In genomic region chr3:107795514-107796094, GRCh38 we compare ENCODE assay signal across 23 cellular contexts.
DNase-seq lines count a peak whose midpoint lies in the region; ATAC-seq and TF ChIP-seq lines count a peak whose summit lies in the region.
"Had no signal": no experiment of that assay in that cellular context is flagged by ENCODE, and none has a peak within 500 bp of the region (broad histone marks: within the 10 kb centered on the region; RNA-seq: fewer than 3 reads in every experiment).

No MANE protein-coding gene starts in this region.

- TF ChIP-seq POLR2A in erythroblast (IDR thresholded peaks at IDR 0.05; ENCODE audit: low read length): no peak

- DNase-seq in ELF-1 (ENCODE audit: low read depth, low spot score) (peak; percentile 30), LHCN-M2 (ENCODE audit: low read depth) (peak; percentile 15), fibroblast of the aortic adventitia (ENCODE audit: low read depth) (peak; percentile 25), osteocyte (ENCODE audit: extremely low spot score, unreplicated experiment) (no peak), kidney tubule cell (ENCODE audit: low spot score) (no peak), erythroblast (lab: John Stamatoyannopoulos, UW) (no peak), lower lobe of right lung (no peak)
- DNase-seq in activated T-helper 2 cell treated with anti-CD3 and anti-CD28 coated beads, Interferon-gamma antibody, Interleukin-2, Interleukin-4, amounts not matched to agents 10 μg/mL and 5 μg/mL and 100 μg/mL, durations not matched to agents 14 hours and 24 hours and 36 hours (ENCODE audit: low spot score): no peak
- DNase-seq: activated CD4-positive, alpha-beta memory T cell treated with anti-CD3 and anti-CD28 coated beads for 36 hours; activated naive CD4-positive, alpha-beta T cell treated with Interleukin-2 at 50 U/mL for 16 hours; activated T-cell treated with anti-CD3 and anti-CD28 coated beads for 4 hours; CD4-positive, CD25-positive, alpha-beta regulatory T cell; endodermal cell; head of caudate nucleus; MG63; NCI-H1694; NCI-H2227 treated with DMSO at 0.1 percent for 48 hours; T-helper 2 cell; WERI-Rb-1 had no signal

- H3K4me1 ChIP-seq in lower lobe of right lung: peaks cover 11% of the 10 kb centered on the region

- no peak for ATAC-seq in lower lobe of right lung
- ATAC-seq: Panc1; stimulated activated effector memory CD8-positive, alpha-beta T cell treated with anti-CD3 and anti-CD28 coated beads, Interleukin-12 subunit alpha, Interleukin-12 subunit beta, amount 100 ng/mL, for 72 hours had no signal

- H3K4me3 ChIP-seq in fibroblast of the aortic adventitia (ENCODE audit: low read depth, low read length) (no peak overlapping the region), lower lobe of right lung (no peak overlapping the region)
- H3K4me3 ChIP-seq: MG63, tibial nerve had no signal

- H3K36me3 ChIP-seq in lower lobe of right lung: peaks cover 36% of the 10 kb centered on the region

- H3K9me3 Mint-ChIP-seq in osteocyte (ENCODE audit: unreplicated experiment): peaks cover under 1% of the 10 kb centered on the region
- no peaks in the 10 kb centered on the region for H3K9me3 Mint-ChIP-seq in activated T-helper 2 cell treated with anti-CD3 and anti-CD28 coated beads, Interferon-gamma antibody, Interleukin-2, Interleukin-4, amounts not matched to agents 10 μg/mL and 5 μg/mL and 100 μg/mL, durations not matched to agents 14 hours and 24 hours and 36 hours
- H3K9me3 Mint-ChIP-seq: activated CD4-positive, alpha-beta memory T cell treated with anti-CD3 and anti-CD28 coated beads for 36 hours; CD4-positive, CD25-positive, alpha-beta regulatory T cell; endodermal cell; stimulated activated effector memory CD8-positive, alpha-beta T cell treated with anti-CD3 and anti-CD28 coated beads, Interleukin-12 subunit alpha, Interleukin-12 subunit beta, amount 100 ng/mL, for 72 hours had no signal

- peaks cover 44% of the 10 kb centered on the region for H3K36me3 Mint-ChIP-seq in osteocyte (ENCODE audit: unreplicated experiment)
- peaks cover 27% of the 10 kb centered on the region for H3K36me3 Mint-ChIP-seq in activated T-helper 2 cell treated with anti-CD3 and anti-CD28 coated beads, Interferon-gamma antibody, Interleukin-2, Interleukin-4, amounts not matched to agents 10 μg/mL and 5 μg/mL and 100 μg/mL, durations not matched to agents 14 hours and 24 hours and 36 hours (ENCODE audit: low read depth)

- H3K4me3 Mint-ChIP-seq in osteocyte (ENCODE audit: unreplicated experiment): no peak overlapping the region
- H3K4me3 Mint-ChIP-seq in activated T-helper 2 cell treated with anti-CD3 and anti-CD28 coated beads, Interferon-gamma antibody, Interleukin-2, Interleukin-4, amounts not matched to agents 10 μg/mL and 5 μg/mL and 100 μg/mL, durations not matched to agents 14 hours and 24 hours and 36 hours (ENCODE audit: low read depth): no peak overlapping the region
- H3K4me3 Mint-ChIP-seq: activated CD4-positive, alpha-beta memory T cell treated with anti-CD3 and anti-CD28 coated beads for 36 hours; CD4-positive, CD25-positive, alpha-beta regulatory T cell; endodermal cell; stimulated activated effector memory CD8-positive, alpha-beta T cell treated with anti-CD3 and anti-CD28 coated beads, Interleukin-12 subunit alpha, Interleukin-12 subunit beta, amount 100 ng/mL, for 72 hours had no signal

- no peaks in the 10 kb centered on the region for H3K27me3 Mint-ChIP-seq in osteocyte (ENCODE audit: unreplicated experiment)
- H3K27me3 Mint-ChIP-seq in activated T-helper 2 cell treated with anti-CD3 and anti-CD28 coated beads, Interferon-gamma antibody, Interleukin-2, Interleukin-4, amounts not matched to agents 10 μg/mL and 5 μg/mL and 100 μg/mL, durations not matched to agents 14 hours and 24 hours and 36 hours (ENCODE audit: low read depth): no peaks in the 10 kb centered on the region
- H3K27me3 Mint-ChIP-seq: activated CD4-positive, alpha-beta memory T cell treated with anti-CD3 and anti-CD28 coated beads for 36 hours; CD4-positive, CD25-positive, alpha-beta regulatory T cell had no signal

- H3K4me1 Mint-ChIP-seq in osteocyte (ENCODE audit: unreplicated experiment): peaks cover 42% of the 10 kb centered on the region
- peaks cover 3% of the 10 kb centered on the region for H3K4me1 Mint-ChIP-seq in activated T-helper 2 cell treated with anti-CD3 and anti-CD28 coated beads, Interferon-gamma antibody, Interleukin-2, Interleukin-4, amounts not matched to agents 10 μg/mL and 5 μg/mL and 100 μg/mL, durations not matched to agents 14 hours and 24 hours and 36 hours (ENCODE audit: low read depth)
- H3K4me1 Mint-ChIP-seq: endodermal cell had no signal

- no peak overlapping the region for H3K27ac ChIP-seq in lower lobe of right lung
- H3K27ac ChIP-seq: parathyroid adenoma, WERI-Rb-1 had no signal

- peak overlapping the region; percentile 73 for H3K27ac Mint-ChIP-seq in osteocyte (ENCODE audit: unreplicated experiment)
- no peak overlapping the region for H3K27ac Mint-ChIP-seq in activated T-helper 2 cell treated with anti-CD3 and anti-CD28 coated beads, Interferon-gamma antibody, Interleukin-2, Interleukin-4, amounts not matched to agents 10 μg/mL and 5 μg/mL and 100 μg/mL, durations not matched to agents 14 hours and 24 hours and 36 hours
- H3K27ac Mint-ChIP-seq: activated CD4-positive, alpha-beta memory T cell treated with anti-CD3 and anti-CD28 coated beads for 36 hours; endodermal cell; stimulated activated effector memory CD8-positive, alpha-beta T cell treated with anti-CD3 and anti-CD28 coated beads, Interleukin-12 subunit alpha, Interleukin-12 subunit beta, amount 100 ng/mL, for 72 hours had no signal

- intact Hi-C loops in activated T-helper 2 cell treated with anti-CD3 and anti-CD28 coated beads, Interferon-gamma antibody, Interleukin-2, Interleukin-4, amounts not matched to agents 10 μg/mL and 5 μg/mL and 100 μg/mL, durations not matched to agents 14 hours and 24 hours and 36 hours (cut with micrococcal nuclease): no loop called here
- intact Hi-C loops in lower lobe of right lung (cut with DNase I): no loop called here

- no peaks in the 10 kb centered on the region for H3K27me3 ChIP-seq in lower lobe of right lung (ENCODE audit: low read depth)
- H3K27me3 ChIP-seq: MG63, tibial nerve had no signal

- no peak for TF ChIP-seq CTCF in fibroblast of the aortic adventitia (IDR thresholded peaks at IDR 0.05; ENCODE audit: insufficient read depth, low read length)
- TF ChIP-seq CTCF in osteocyte (IDR thresholded peaks at IDR 0.05): no peak
- TF ChIP-seq CTCF in lower lobe of right lung (IDR thresholded peaks at IDR 0.05): no peak

- no peaks in the 10 kb centered on the region for H3K9me3 ChIP-seq in lower lobe of right lung
- H3K9me3 ChIP-seq: MG63, tibial nerve had no signal

Comparison
In these comparisons a context has a peak if more than half of its experiments do, and no peak if none do; other contexts are left out.
1. DNase-seq: peak in ELF-1 (single experiment), LHCN-M2 (single experiment) and fibroblast of the aortic adventitia (single experiment); none in osteocyte (single experiment), kidney tubule cell (single experiment), erythroblast (0 of 2), activated T-helper 2 cell treated with anti-CD3 and anti-CD28 coated beads, Interferon-gamma antibody, Interleukin-2, Interleukin-4, amounts not matched to agents 10 μg/mL and 5 μg/mL and 100 μg/mL, durations not matched to agents 14 hours and 24 hours and 36 hours (single experiment) and lower lobe of right lung (single experiment).